1 cellular context compared by ENCODE assay signal in the genomic region with DNA sequence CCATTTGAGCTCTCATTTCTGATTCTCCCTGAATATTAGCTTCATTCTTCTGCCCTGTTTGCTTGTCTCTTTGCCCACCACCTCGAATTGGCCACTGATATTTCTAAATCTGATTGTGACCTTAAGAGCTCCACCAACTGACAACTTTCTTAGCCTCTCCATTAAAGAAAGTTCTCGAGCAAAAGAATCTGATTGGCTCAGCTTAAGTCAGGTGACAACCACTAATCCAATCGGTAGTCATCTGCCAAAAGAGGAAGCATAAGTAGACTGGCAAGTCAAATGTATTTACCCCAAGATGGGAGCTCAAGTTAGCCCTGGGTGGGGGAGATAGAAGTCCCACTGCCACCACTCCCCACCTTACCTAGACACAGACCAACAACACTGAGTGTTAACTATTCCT.
TF ChIP-seq lines count a peak whose summit lies in the region.

No MANE protein-coding gene starts in this region.

TF ChIP-seq in IMR-90, 13 proteins besides CTCF, POLR2A, EP300 and RAD21:
- no peak for TF ChIP-seq NFE2L2 (IDR thresholded peaks at IDR 0.05; ENCODE audit: low read depth, low read length)
- no peak for TF ChIP-seq CHD1 (IDR thresholded peaks at IDR 0.05; ENCODE audit: low read depth, low read length)
- no peak for TF ChIP-seq RFX5 (IDR thresholded peaks at IDR 0.05; ENCODE audit: low read depth, low read length)
- TF ChIP-seq, protein P1, sequence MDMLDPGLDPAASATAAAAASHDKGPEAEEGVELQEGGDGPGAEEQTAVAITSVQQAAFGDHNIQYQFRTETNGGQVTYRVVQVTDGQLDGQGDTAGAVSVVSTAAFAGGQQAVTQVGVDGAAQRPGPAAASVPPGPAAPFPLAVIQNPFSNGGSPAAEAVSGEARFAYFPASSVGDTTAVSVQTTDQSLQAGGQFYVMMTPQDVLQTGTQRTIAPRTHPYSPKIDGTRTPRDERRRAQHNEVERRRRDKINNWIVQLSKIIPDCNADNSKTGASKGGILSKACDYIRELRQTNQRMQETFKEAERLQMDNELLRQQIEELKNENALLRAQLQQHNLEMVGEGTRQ (IDR thresholded peaks at IDR 0.05; ENCODE audit: low read depth, low read length): no peak
- no peak for TF ChIP-seq MXI1 (IDR thresholded peaks at IDR 0.05; ENCODE audit: borderline replicate concordance, low read depth, low read length)
- TF ChIP-seq CEBPB (IDR thresholded peaks at IDR 0.05; ENCODE audit: low read depth, low read length): no peak
- TF ChIP-seq MAFK (IDR thresholded peaks at IDR 0.05; ENCODE audit: low read depth, low read length): no peak
- no peak for TF ChIP-seq ELK1 (IDR thresholded peaks at IDR 0.05; ENCODE audit: borderline replicate concordance, low read depth, low read length)
- no peak for TF ChIP-seq BHLHE40 (IDR thresholded peaks at IDR 0.05; ENCODE audit: low read depth, low read length)
- TF ChIP-seq SMC3 (IDR thresholded peaks at IDR 0.05; ENCODE audit: low read depth, low read length): no peak
- no peak for TF ChIP-seq RCOR1 (IDR thresholded peaks at IDR 0.05; ENCODE audit: insufficient replicate concordance, low read length)
- TF ChIP-seq MAZ (IDR thresholded peaks at IDR 0.05; ENCODE audit: borderline replicate concordance, low read depth, low read length): no peak
- no peak for TF ChIP-seq FOS (IDR thresholded peaks at IDR 0.05; ENCODE audit: low read depth, low read length)
